ENCODE assay signal across 1 cellular context in the genomic region with DNA sequence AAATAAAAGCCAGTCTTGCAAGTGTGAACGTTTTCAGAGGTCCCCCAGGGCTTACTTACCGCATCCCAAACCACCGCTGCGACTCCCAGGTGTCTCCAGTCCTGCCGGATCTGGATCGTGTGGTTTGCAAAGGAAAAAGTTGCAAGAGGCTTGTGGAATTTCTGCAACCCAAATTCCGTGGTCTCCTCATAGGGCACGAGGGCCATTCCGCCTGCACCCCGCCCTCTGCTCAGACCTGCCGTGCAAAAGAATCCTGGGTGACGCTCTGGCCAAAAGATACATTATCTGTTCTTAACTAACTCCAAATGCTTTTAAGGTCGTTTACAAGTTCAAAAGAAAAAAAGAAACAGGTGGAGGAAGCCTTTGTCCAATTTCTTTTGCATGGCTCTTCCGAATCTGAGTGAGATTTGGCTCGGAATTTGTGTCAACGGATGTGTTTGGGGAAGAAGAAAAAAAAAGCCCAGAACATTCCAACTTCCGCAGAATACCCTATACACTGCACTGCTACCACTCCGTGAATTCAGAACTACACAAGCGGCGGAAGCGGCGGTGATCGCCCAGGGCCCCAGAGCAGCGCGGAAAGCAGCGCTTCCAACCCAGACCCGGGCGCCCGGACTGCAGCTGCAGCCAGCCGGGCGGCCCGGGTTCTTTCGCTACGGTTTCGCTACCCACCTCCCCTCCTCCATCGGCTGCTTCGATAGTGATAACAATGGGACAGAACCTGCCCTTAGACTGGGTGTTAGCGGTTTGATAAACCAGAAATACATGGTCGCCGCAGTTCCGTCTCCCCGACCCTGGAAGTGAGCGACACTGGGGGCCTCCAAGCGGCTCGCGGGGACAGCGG.
TF ChIP-seq lines count a peak whose summit lies in the region.

No MANE protein-coding gene starts in this region.

TF ChIP-seq in SK-N-SH treated with all-trans-retinoic acid at 6 μM for 48 hours, 23 proteins besides CTCF, POLR2A, EP300 and RAD21 (continued from another document):
- TF ChIP-seq, protein P1, sequence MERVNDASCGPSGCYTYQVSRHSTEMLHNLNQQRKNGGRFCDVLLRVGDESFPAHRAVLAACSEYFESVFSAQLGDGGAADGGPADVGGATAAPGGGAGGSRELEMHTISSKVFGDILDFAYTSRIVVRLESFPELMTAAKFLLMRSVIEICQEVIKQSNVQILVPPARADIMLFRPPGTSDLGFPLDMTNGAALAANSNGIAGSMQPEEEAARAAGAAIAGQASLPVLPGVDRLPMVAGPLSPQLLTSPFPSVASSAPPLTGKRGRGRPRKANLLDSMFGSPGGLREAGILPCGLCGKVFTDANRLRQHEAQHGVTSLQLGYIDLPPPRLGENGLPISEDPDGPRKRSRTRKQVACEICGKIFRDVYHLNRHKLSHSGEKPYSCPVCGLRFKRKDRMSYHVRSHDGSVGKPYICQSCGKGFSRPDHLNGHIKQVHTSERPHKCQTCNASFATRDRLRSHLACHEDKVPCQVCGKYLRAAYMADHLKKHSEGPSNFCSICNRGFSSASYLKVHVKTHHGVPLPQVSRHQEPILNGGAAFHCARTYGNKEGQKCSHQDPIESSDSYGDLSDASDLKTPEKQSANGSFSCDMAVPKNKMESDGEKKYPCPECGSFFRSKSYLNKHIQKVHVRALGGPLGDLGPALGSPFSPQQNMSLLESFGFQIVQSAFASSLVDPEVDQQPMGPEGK (CRISPR knock-in tag; IDR thresholded peaks at IDR 0.05; ENCODE audit: borderline replicate concordance) = 0 out of 2 replicates have a peak, but pooled peaks have one; percentile 28
- TF ChIP-seq, protein P2, sequence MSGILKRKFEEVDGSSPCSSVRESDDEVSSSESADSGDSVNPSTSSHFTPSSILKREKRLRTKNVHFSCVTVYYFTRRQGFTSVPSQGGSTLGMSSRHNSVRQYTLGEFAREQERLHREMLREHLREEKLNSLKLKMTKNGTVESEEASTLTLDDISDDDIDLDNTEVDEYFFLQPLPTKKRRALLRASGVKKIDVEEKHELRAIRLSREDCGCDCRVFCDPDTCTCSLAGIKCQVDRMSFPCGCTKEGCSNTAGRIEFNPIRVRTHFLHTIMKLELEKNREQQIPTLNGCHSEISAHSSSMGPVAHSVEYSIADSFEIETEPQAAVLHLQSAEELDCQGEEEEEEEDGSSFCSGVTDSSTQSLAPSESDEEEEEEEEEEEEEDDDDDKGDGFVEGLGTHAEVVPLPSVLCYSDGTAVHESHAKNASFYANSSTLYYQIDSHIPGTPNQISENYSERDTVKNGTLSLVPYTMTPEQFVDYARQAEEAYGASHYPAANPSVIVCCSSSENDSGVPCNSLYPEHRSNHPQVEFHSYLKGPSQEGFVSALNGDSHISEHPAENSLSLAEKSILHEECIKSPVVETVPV (CRISPR knock-in tag; IDR thresholded peaks at IDR 0.05) = no peak
- no peak for TF ChIP-seq ZC3H10 (CRISPR knock-in tag; IDR thresholded peaks at IDR 0.05)
